ENCODE assay signal across 1 cellular context in the genomic region with DNA sequence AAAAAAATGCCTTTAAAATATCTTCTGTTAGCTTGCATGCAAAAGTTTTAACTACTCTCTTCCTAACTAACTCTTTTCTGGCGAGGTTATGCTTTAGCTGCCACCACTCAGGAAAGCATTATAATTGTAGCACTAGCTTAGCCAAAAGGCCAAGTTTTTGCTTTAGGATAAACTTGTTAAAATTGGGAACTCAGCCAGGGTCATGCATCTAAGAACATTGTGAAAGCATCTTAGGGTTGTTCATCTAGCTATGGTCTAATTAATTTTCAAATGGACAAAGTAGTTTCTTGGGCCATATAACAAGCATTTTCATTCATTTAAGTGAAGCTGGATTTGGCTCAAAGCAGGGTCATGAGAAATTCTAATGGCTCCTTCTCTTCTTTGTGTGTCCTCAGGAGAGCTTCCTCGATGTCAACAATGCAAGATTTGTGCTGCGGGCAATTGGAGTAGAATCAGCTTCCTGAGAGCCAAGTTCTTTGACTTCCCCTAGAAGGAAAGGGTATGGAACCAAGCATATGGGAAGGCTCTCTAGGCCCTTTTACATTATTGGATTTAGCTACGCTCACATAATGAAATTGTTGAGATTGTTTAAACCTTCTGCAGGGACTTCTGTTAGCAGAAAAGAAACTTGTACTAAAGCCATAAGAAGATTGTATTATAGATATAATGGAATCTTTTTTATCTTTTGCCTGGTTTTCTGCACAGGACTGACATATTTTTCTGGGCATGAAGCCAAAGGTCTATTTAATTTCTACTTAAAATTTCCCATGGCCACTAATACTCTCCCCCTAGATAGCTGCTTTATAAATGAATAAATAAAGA.
TF ChIP-seq lines count a peak whose summit lies in the region.

No MANE protein-coding gene starts in this region.

TF ChIP-seq in H1, 55 proteins besides CTCF, POLR2A, EP300 and RAD21:
- TF ChIP-seq KDM5A (IDR thresholded peaks at IDR 0.05; ENCODE audit: low read length) (no peak), POU5F1 (IDR thresholded peaks at IDR 0.05; ENCODE audit: low read depth, low read length) (no peak), NRF1 (IDR thresholded peaks at IDR 0.05; ENCODE audit: low read depth, low read length) (no peak), CHD1 (IDR thresholded peaks at IDR 0.05; ENCODE audit: low read depth, low read length) (no peak), CHD2 (IDR thresholded peaks at IDR 0.05; ENCODE audit: low read length) (no peak), CBX5 (IDR thresholded peaks at IDR 0.05; ENCODE audit: low read depth, low read length) (no peak), TAF7 (optimal IDR thresholded peaks at IDR 0.05; ENCODE audit: borderline replicate concordance, low read depth, low read length) (no peak), E2F6 (IDR thresholded peaks at IDR 0.05) (no peak), POLR2AphosphoS5 (IDR thresholded peaks at IDR 0.05; ENCODE audit: low read depth, low read length) (no peak)
